In genomic region chr12:45284096-45284901, GRCh38 we compare ENCODE assay signal across 10 cellular contexts.
DNase-seq lines count a peak whose midpoint lies in the region; ATAC-seq and TF ChIP-seq lines count a peak whose summit lies in the region.
"Had no signal": no experiment of that assay in that cellular context is flagged by ENCODE, and none has a peak within 500 bp of the region (broad histone marks: within the 10 kb centered on the region; RNA-seq: fewer than 3 reads in every experiment).

No MANE protein-coding gene starts in this region.

- no peak overlapping the region for H2AFZ ChIP-seq in smooth muscle cell (ENCODE audit: low read depth)

- ATAC-seq in gastroesophageal sphincter (no peak), HG03378 (IDR thresholded peaks at IDR 0.05; ENCODE audit: unreplicated experiment) (no peak)

- H3K9me3 ChIP-seq in SJSA1 (replicated peaks) (no peaks in the 10 kb centered on the region), gastroesophageal sphincter (no peaks in the 10 kb centered on the region), smooth muscle cell (replicated peaks; ENCODE audit: low read depth) (no peaks in the 10 kb centered on the region)

- peaks cover 7% of the 10 kb centered on the region for H3F3A ChIP-seq in smooth muscle cell (ENCODE audit: low read depth)

- no peak for TF ChIP-seq EP300 in gastroesophageal sphincter (IDR thresholded peaks at IDR 0.05)

- H3K4me2 ChIP-seq in smooth muscle cell: peak overlapping the region; percentile 64

- 40 to 45% methylated on average over 8 of the region's 8 CpGs for WGBS in gastroesophageal sphincter (ENCODE audit: low coverage in 1 of 2), 2 donors
- 17% methylated on average over 8 of the region's 8 CpGs for whole genome bisulfite sequencing in smooth muscle cell (ENCODE audit: low lambda C conversion rate)

- H3K27me3 ChIP-seq in SJSA1 (replicated peaks) (no peaks in the 10 kb centered on the region), gastroesophageal sphincter (no peaks in the 10 kb centered on the region), smooth muscle cell (ENCODE audit: low read depth) (no peaks in the 10 kb centered on the region)

- H4K20me1 ChIP-seq in smooth muscle cell (ENCODE audit: low read depth): peaks cover 21% of the 10 kb centered on the region

- H3K27ac ChIP-seq in SJSA1 (peak overlapping the region; percentile 86), gastroesophageal sphincter (peak overlapping the region; percentile 65 to 79 (median 72)), smooth muscle cell (ENCODE audit: low read depth) (peak overlapping the region; percentile 88)
- H3K27ac ChIP-seq: 22Rv1 had no signal

- DNase-seq in DMS53 (lab: John Stamatoyannopoulos, UW): peak; percentile 44
- DNase-seq in DMS53 treated with DMSO at 0.1 percent for 48 hours (lab: John Stamatoyannopoulos, UW; ENCODE audit: unreplicated experiment): no peak
- peak; percentile 51 to 80 for DNase-seq in SJSA1 (ENCODE audit: low read depth in 1 of 2, low spot score in 2 of 2)
- DNase-seq in smooth muscle cell (lab: John Stamatoyannopoulos, UW; ENCODE audit: unreplicated experiment): no peak
- no peak for DNase-seq in activated CD4-positive, CD25-positive, alpha-beta regulatory T cell (lab: John Stamatoyannopoulos, UW)
- no peak for DNase-seq in NCI-H187 treated with DMSO at 0.1 percent for 48 hours (lab: John Stamatoyannopoulos, UW)
- DNase-seq: occipital lobe had no signal

- peak overlapping the region; percentile 61 for H3K9ac ChIP-seq in smooth muscle cell (ENCODE audit: low read depth)

- H3K79me2 ChIP-seq in smooth muscle cell (ENCODE audit: low read depth): peaks cover 71% of the 10 kb centered on the region

- peaks cover 28% of the 10 kb centered on the region for H3K4me1 ChIP-seq in SJSA1 (replicated peaks)
- peaks cover 11 to 52% (median 14%) of the 10 kb centered on the region in 3 donors for H3K4me1 ChIP-seq in gastroesophageal sphincter
- H3K4me1 ChIP-seq in smooth muscle cell (ENCODE audit: low read depth): peaks cover 21% of the 10 kb centered on the region

- TF ChIP-seq POLR2A in gastroesophageal sphincter (IDR thresholded peaks at IDR 0.05): no peak

- TF ChIP-seq CTCF in gastroesophageal sphincter (IDR thresholded peaks at IDR 0.05): peak in 2 of 4 experiments; percentile 8 to 10
- TF ChIP-seq CTCF in smooth muscle cell (IDR thresholded peaks at IDR 0.05; ENCODE audit: borderline replicate concordance, insufficient read depth, poor library complexity, severe bottlenecking): peak; percentile 11

- H3K4me3 ChIP-seq in SJSA1 (no peak overlapping the region), gastroesophageal sphincter (no peak overlapping the region), smooth muscle cell (no peak overlapping the region)

- peaks cover 5% of the 10 kb centered on the region; the same call in 1 of the 2 replicates for H3K36me3 ChIP-seq in SJSA1
- H3K36me3 ChIP-seq in gastroesophageal sphincter: no peaks in the 10 kb centered on the region
- H3K36me3 ChIP-seq in smooth muscle cell (ENCODE audit: low read depth): no peaks in the 10 kb centered on the region

Comparison
In these comparisons a context has a peak if more than half of its experiments do, and no peak if none do; other contexts are left out.
1. DNase-seq: peak in DMS53 (single experiment) and SJSA1 (2 of 2); none in DMS53 treated with DMSO at 0.1 percent for 48 hours (single experiment), smooth muscle cell (single experiment), activated CD4-positive, CD25-positive, alpha-beta regulatory T cell (0 of 4) and NCI-H187 treated with DMSO at 0.1 percent for 48 hours (single experiment).
2. Peak in every context shown above with its lines, with median percentiles within 50 percentile points of each other: H3K27ac ChIP-seq.